In the genomic region with DNA sequence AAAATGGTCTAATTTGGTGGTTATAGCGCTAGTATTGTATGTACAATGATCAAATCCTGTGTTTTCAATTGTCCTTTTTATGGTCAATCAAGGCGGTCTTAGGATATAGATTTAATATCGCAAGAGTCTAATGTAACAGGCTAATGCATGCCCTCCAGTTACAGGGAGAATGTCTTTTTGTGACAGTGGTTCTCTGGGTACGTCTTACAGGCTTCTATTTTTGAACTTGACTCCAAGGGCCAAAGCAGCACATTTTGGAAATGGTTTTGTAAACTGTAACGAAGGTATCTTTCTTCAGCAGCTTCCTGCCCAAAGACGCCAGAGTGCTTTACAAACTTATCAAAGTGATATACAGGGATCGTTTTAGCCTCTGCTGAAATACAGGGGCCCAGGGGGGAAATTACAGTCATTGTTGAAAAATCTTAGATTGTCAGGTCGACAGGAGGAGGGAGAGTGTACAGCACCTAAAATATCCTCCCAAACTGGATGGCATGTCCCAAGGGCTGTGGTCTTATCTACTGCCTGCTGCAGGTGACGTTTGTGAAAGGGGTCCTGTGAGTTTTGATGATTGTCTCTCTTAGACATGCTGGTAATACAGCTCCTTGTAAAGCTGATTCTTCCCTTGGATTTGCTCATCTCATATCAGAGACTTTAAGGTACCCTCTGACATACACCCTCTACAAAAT, we compare ENCODE assay signal across 6 cellular contexts.
"Had no signal": no experiment of that assay in that cellular context is flagged by ENCODE, and none has a peak within 500 bp of the region (broad histone marks: within the 10 kb centered on the region; RNA-seq: fewer than 3 reads in every experiment).

No MANE protein-coding gene starts in this region.

- H3K4me3 ChIP-seq: GM23338, K562 had no signal

- H3K27ac ChIP-seq: HL-60 had no signal

- ATAC-seq: GM23338, K562 had no signal

- DNase-seq: H9, HCEC 1CT, IMR-90 had no signal
